1 cellular context compared by ENCODE assay signal in genomic region chr6:42137192-42137753, GRCh38.
TF ChIP-seq lines count a peak whose summit lies in the region.

No MANE protein-coding gene starts in this region.

TF ChIP-seq in endothelial cell of umbilical vein, 7 proteins besides CTCF, POLR2A, EP300 and RAD21:
- TF ChIP-seq JUN (IDR thresholded peaks at IDR 0.05; ENCODE audit: borderline replicate concordance, insufficient read depth, insufficient read length, low read depth) (no peak), GATA2 (IDR thresholded peaks at IDR 0.05; ENCODE audit: insufficient read depth, insufficient read length, low read depth, low read length) (no peak), FOS (IDR thresholded peaks at IDR 0.05; ENCODE audit: borderline replicate concordance, insufficient read depth, low read length) (no peak), EZH2 (IDR thresholded peaks at IDR 0.05; ENCODE audit: borderline replicate concordance, low read depth, low read length, severe bottlenecking) (no peak), POLR2AphosphoS5 (IDR thresholded peaks at IDR 0.05; ENCODE audit: insufficient read depth, low read depth, low read length) (no peak), MYC (IDR thresholded peaks at IDR 0.05; ENCODE audit: low read depth, low read length) (no peak)
- TF ChIP-seq, protein P1, sequence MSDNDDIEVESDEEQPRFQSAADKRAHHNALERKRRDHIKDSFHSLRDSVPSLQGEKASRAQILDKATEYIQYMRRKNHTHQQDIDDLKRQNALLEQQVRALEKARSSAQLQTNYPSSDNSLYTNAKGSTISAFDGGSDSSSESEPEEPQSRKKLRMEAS (IDR thresholded peaks at IDR 0.05; ENCODE audit: insufficient read depth, insufficient read length), result no peak
